8 cellular contexts compared by ENCODE assay signal in the genomic region with DNA sequence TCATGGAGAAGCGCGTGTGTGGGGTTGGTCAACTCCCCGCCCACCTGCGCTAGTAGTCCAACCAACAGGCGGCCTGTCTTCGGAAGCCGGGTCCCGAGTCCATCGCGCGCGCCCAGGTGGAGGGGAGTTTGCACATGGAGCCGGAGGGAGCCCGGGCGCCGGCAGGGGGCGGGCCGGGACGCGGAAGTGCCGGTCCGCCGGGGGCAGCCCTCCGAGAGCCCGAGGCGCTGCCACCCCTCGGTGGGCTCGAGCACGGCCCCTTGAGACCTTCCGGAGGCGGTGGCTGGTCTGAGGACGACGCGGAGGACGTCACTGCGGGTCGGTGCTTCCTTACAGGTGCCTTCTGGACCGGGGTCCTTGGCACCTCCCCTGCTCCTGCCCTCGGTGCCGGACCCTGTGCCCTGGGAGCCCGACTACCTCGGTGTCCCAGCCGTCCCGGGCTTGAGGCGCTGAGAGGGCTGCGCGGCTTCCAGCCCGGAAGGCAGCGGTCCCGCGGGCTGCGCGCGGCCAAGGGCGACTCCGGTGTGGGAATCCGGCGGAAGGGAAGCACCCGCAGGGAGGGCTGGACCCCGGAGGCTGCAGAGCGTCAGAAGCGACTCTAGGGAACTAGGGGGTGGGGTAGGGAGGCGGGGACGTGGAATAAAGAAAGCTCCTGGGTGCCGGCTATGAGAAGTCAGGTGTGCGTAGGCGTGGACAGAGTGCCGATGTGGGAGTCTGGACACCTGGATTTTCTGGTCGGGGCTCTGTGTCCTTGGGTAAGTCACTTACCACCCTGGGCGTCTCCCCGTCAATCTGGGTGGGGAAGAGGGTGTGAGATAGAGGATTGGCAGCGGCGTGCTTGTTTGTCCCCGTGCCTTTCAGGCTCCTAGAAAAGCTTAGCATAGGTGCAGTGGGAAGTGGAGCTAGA.
DNase-seq lines count a peak whose midpoint lies in the region; ATAC-seq, FAIRE-seq and TF ChIP-seq lines count a peak whose summit lies in the region.

No MANE protein-coding gene starts in this region.

- H3K36me3 ChIP-seq in keratinocyte (ENCODE audit: control insufficient read depth in 2 of 2, extremely low read depth in 1 of 2, insufficient read depth in 2 of 2, low read length in 2 of 2): no peaks in the 10 kb centered on the region
- H3K36me3 ChIP-seq in stomach: no peaks in the 10 kb centered on the region

- H4K20me1 ChIP-seq in keratinocyte (ENCODE audit: control insufficient read depth, extremely low read depth, insufficient read depth, low read length): no peaks in the 10 kb centered on the region

- H3K79me2 ChIP-seq in keratinocyte (ENCODE audit: control insufficient read depth, insufficient read depth, low read length): no peaks in the 10 kb centered on the region

- H3K4me1 Mint-ChIP-seq in T-helper 17 cell: peaks cover 2% of the 10 kb centered on the region
- H3K4me1 Mint-ChIP-seq in activated CD4-positive, alpha-beta memory T cell treated with anti-CD3 and anti-CD28 coated beads, Interleukin-2, amount 10 ng/mL, durations not matched to agents 7 days and 5 days: peaks cover 2% of the 10 kb centered on the region

- no peak for ATAC-seq in T-helper 17 cell
- ATAC-seq in HG02678 (IDR thresholded peaks at IDR 0.05; ENCODE audit: unreplicated experiment): no peak

- no peaks in the 10 kb centered on the region for H3K9me3 Mint-ChIP-seq in activated CD4-positive, alpha-beta memory T cell treated with anti-CD3 and anti-CD28 coated beads, Interleukin-2, amount 10 ng/mL, durations not matched to agents 7 days and 5 days

- dilution Hi-C loops in keratinocyte (cut with MboI; ENCODE audit: extremely low pct_ligation_motif_present, low sequenced_read_pairs): no loop called here

- no peaks in the 10 kb centered on the region for H3K9me1 ChIP-seq in keratinocyte (ENCODE audit: control insufficient read depth, extremely low read depth, insufficient read depth, low read length)

- peak overlapping the region; percentile 62 for H3K4me2 ChIP-seq in keratinocyte (ENCODE audit: control insufficient read depth, extremely low read depth, insufficient read depth, low read depth, low read length)

- H3K4me3 Mint-ChIP-seq in T-helper 17 cell: peak overlapping the region; percentile 73
- H3K4me3 Mint-ChIP-seq in activated CD4-positive, alpha-beta memory T cell treated with anti-CD3 and anti-CD28 coated beads, Interleukin-2, amount 10 ng/mL, durations not matched to agents 7 days and 5 days: no peak overlapping the region

- intact Hi-C loops in stomach (cut with DNase I; ENCODE audit: low total_unique reads): no loop called here

- peaks cover 30% of the 10 kb centered on the region for H3K27me3 ChIP-seq in keratinocyte (ENCODE audit: control insufficient read depth, extremely low read depth, insufficient read depth, low read length)
- H3K27me3 ChIP-seq in stomach: peaks cover 3 to 41% (median 19%) of the 10 kb centered on the region in 3 donors

- H3K27ac Mint-ChIP-seq in T-helper 17 cell: no peak overlapping the region
- H3K27ac Mint-ChIP-seq in activated CD4-positive, alpha-beta memory T cell treated with anti-CD3 and anti-CD28 coated beads, Interleukin-2, amount 10 ng/mL, durations not matched to agents 7 days and 5 days: no peak overlapping the region

- H3K4me3 ChIP-seq in keratinocyte (ENCODE audit: control insufficient read depth in 2 of 3, extremely low read depth in 1 of 3, insufficient read depth in 2 of 3, low read depth in 1 of 3, low read length in 3 of 3) (peak overlapping the region in 1 of 3 experiments; percentile 26), stomach (peak overlapping the region; percentile 46 to 51 (median 50))

- TF ChIP-seq CTCF in keratinocyte (optimal IDR thresholded peaks at IDR 0.05 in 1 of 3, IDR thresholded peaks at IDR 0.05 in 1 of 3, conservative IDR thresholded peaks at IDR 0.05 in 1 of 3; ENCODE audit: extremely low read depth in 1 of 3, insufficient read depth in 2 of 3, low read length in 3 of 3) (no peak), stomach (IDR thresholded peaks at IDR 0.05) (peak in 2 of 7 experiments; percentile 12 to 25)

- H3K4me1 ChIP-seq in keratinocyte (ENCODE audit: control insufficient read depth, extremely low read depth, insufficient read depth, low read length): no peaks in the 10 kb centered on the region
- H3K4me1 ChIP-seq in stomach: peaks cover 15 to 23% (median 19%) of the 10 kb centered on the region in 4 donors

- H3K9me3 ChIP-seq in T-helper 17 cell (ENCODE audit: control insufficient read depth, low read length, poor library complexity, severe bottlenecking) (no peaks in the 10 kb centered on the region), keratinocyte (ENCODE audit: control insufficient read depth, low read depth, low read length) (no peaks in the 10 kb centered on the region), stomach (peaks cover 0 to 8% (median 2%) of the 10 kb centered on the region in 4 donors)

- FAIRE-seq in keratinocyte (lab: Jason Lieb, UNC): no peak

- H2AFZ ChIP-seq in keratinocyte (ENCODE audit: control insufficient read depth, low read length): no peak overlapping the region

- H3K27ac ChIP-seq in keratinocyte (ENCODE audit: control insufficient read depth, insufficient read depth, low read length): no peak overlapping the region
- peak overlapping the region in 2 of 5 donors; percentile 58 to 62 for H3K27ac ChIP-seq in stomach

- TF ChIP-seq POLR2A in stomach (IDR thresholded peaks at IDR 0.05): no peak

- POLR2A ChIA-PET in activated CD4-positive, alpha-beta memory T cell treated with anti-CD3 and anti-CD28 coated beads, Interleukin-2, amount 10 ng/mL, durations not matched to agents 7 days and 5 days (lab: Charles Lee): no interaction called here

- no peak for TF ChIP-seq EP300 in stomach (IDR thresholded peaks at IDR 0.05)

- WGBS in stomach, 5 donors: 1 to 6% (median 5%) methylated on average over 31 to 74 of the region's 74 CpGs

- H3K9ac ChIP-seq in keratinocyte (ENCODE audit: control insufficient read depth, extremely low read depth, insufficient read depth, low read length): no peak overlapping the region

- CTCF ChIA-PET in activated CD4-positive, alpha-beta memory T cell treated with anti-CD3 and anti-CD28 coated beads, Interleukin-2, amount 10 ng/mL, durations not matched to agents 7 days and 5 days (lab: Charles Lee): interaction anchor here (0.6 kb wide), 1 partner anchor 88 kb away, joined by 3 read pairs; no protein-coding TSS in a partner anchor

- peaks cover 3% of the 10 kb centered on the region for H3K36me3 Mint-ChIP-seq in T-helper 17 cell (ENCODE audit: low read depth)
- H3K36me3 Mint-ChIP-seq in activated CD4-positive, alpha-beta memory T cell treated with anti-CD3 and anti-CD28 coated beads, Interleukin-2, amount 10 ng/mL, durations not matched to agents 7 days and 5 days (ENCODE audit: low read depth): peaks cover 2% of the 10 kb centered on the region

- DNase-seq in activated CD8-positive, alpha-beta memory T cell treated with anti-CD3 and anti-CD28 coated beads, Interleukin-2, amount 50 U/mL, for 48 hours: peak; percentile 52
- no peak for DNase-seq in activated CD8-positive, alpha-beta memory T cell treated with anti-CD3 and anti-CD28 coated beads, Interleukin-2, amount 50 U/mL, for 4 hours
- no peak for DNase-seq in T-helper 17 cell
- no peak for DNase-seq in keratinocyte (ENCODE audit: low read depth, low spot score)
- peak; percentile 31 for DNase-seq in stomach
- DNase-seq in activated CD4-positive, alpha-beta memory T cell treated with anti-CD3 and anti-CD28 coated beads, Interleukin-2, amount 10 ng/mL, durations not matched to agents 7 days and 5 days: no peak
- no peak for DNase-seq in activated naive CD4-positive, alpha-beta T cell (lab: John Stamatoyannopoulos, UW)

- H3K27me3 Mint-ChIP-seq in T-helper 17 cell: peaks cover 56% of the 10 kb centered on the region
- H3K27me3 Mint-ChIP-seq in activated CD4-positive, alpha-beta memory T cell treated with anti-CD3 and anti-CD28 coated beads, Interleukin-2, amount 10 ng/mL, durations not matched to agents 7 days and 5 days: peaks cover 34% of the 10 kb centered on the region

Comparison
In these comparisons a context has a peak if more than half of its experiments do, and no peak if none do; other contexts are left out.
1. DNase-seq: peak in activated CD8-positive, alpha-beta memory T cell treated with anti-CD3 and anti-CD28 coated beads, Interleukin-2, amount 50 U/mL, for 48 hours (single experiment) and stomach (single experiment); none in activated CD8-positive, alpha-beta memory T cell treated with anti-CD3 and anti-CD28 coated beads, Interleukin-2, amount 50 U/mL, for 4 hours (single experiment), T-helper 17 cell (0 of 3), keratinocyte (single experiment), activated CD4-positive, alpha-beta memory T cell treated with anti-CD3 and anti-CD28 coated beads, Interleukin-2, amount 10 ng/mL, durations not matched to agents 7 days and 5 days (single experiment) and activated naive CD4-positive, alpha-beta T cell (0 of 4).